In the genomic region with DNA sequence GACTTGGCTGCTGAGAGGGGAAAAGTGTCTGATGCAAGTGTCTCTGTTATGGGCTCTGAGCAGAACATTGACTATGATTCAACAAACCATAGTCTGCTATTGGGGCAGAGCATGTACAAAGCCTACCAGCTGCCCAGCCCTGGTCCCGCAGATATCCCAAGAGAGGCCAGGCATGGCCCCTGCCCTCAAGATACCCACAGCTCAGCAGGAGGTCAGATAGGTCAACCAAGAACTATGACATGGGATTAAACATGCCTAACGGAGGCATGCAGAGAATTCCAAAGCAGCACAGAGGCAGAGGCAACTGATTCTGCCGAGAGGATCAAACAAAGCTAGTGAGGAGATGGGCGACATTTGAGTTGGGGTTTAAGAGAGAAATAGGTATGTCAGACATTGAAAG, we compare ENCODE assay signal across 25 cellular contexts. TPM values are rescaled to one million over a fixed set of nuclear protein-coding genes. Genes with fewer than 3 reads are reported as not detected.
"Had no signal": no experiment of that assay in that cellular context is flagged by ENCODE, and none has a peak within 500 bp of the region (broad histone marks: within the 10 kb centered on the region; RNA-seq: fewer than 3 reads in every experiment).

No MANE protein-coding gene starts in this region.

- H3K27ac ChIP-seq: coronary artery, heart right ventricle, left ventricle myocardium inferior, lower lobe of right lung, neutrophil, right atrium auricular region, sigmoid colon, tibial artery, upper lobe of left lung, uterus had no signal

- H3K27ac Mint-ChIP-seq: memory B cell; nephron; stimulated activated naive CD8-positive, alpha-beta T cell treated with anti-CD3 and anti-CD28 coated beads, Interleukin-15, Interleukin-2, amounts not matched to agents 100 ng/mL and 50 ng/mL, for 24 hours had no signal

- H3K27me3 ChIP-seq: right atrium auricular region, sigmoid colon, tibial artery, upper lobe of left lung, uterus had no signal

- H3K27me3 Mint-ChIP-seq: stimulated activated naive CD8-positive, alpha-beta T cell treated with anti-CD3 and anti-CD28 coated beads, Interleukin-15, Interleukin-2, amounts not matched to agents 100 ng/mL and 50 ng/mL, for 24 hours had no signal

- H3K9me3 Mint-ChIP-seq: memory B cell; nephron; stimulated activated naive CD8-positive, alpha-beta T cell treated with anti-CD3 and anti-CD28 coated beads, Interleukin-15, Interleukin-2, amounts not matched to agents 100 ng/mL and 50 ng/mL, for 24 hours had no signal

- ATAC-seq: heart right ventricle had no signal

- H3K4me3 Mint-ChIP-seq: memory B cell; naive B cell; nephron; stimulated activated naive CD8-positive, alpha-beta T cell treated with anti-CD3 and anti-CD28 coated beads, Interleukin-15, Interleukin-2, amounts not matched to agents 100 ng/mL and 50 ng/mL, for 24 hours had no signal

- H3K4me3 ChIP-seq: coronary artery, heart right ventricle, left ventricle myocardium inferior, lower lobe of right lung, right atrium auricular region, sigmoid colon, tibial artery, upper lobe of left lung, uterus had no signal

- H3K36me3 ChIP-seq: heart right ventricle, left ventricle myocardium inferior, lower lobe of right lung, neutrophil, right atrium auricular region, sigmoid colon, tibial artery, upper lobe of left lung, uterus had no signal

- H3K4me1 ChIP-seq: heart right ventricle, left ventricle myocardium inferior, lower lobe of right lung, right atrium auricular region, sigmoid colon, tibial artery, upper lobe of left lung, uterus had no signal

- DNase-seq: effector CD4-positive, alpha-beta T cell; heart right ventricle; left ventricle myocardium inferior; lower lobe of right lung; midbrain; naive B cell; sigmoid colon; small intestine; stimulated activated CD4-positive, alpha-beta T cell treated with anti-CD3 and anti-CD28 coated beads, Interleukin-12 subunit alpha, Interleukin-12 subunit beta, amount 100 ng/mL, for 4 hours; stimulated activated CD4-positive, alpha-beta T cell treated with anti-CD3 and anti-CD28 coated beads, Interleukin-2, amount 100 ng/mL, for 48 hours; tibial artery; upper lobe of left lung; uterus had no signal

- H3K4me1 Mint-ChIP-seq: memory B cell, naive B cell, nephron had no signal

- H3K9me3 ChIP-seq: lower lobe of right lung, neutrophil, sigmoid colon, upper lobe of left lung, uterus had no signal

- H3K36me3 Mint-ChIP-seq: memory B cell, naive B cell had no signal

RNA-seq across cellular contexts. Expression of gene CPLX2, which starts 39.9 kb away (rescaled TPM):
- total RNA-seq: chondrocyte, dermis microvascular lymphatic vessel endothelial cell, glomerular endothelial cell, heart right ventricle, left ventricle myocardium inferior, osteocyte, pulmonary artery endothelial cell, right atrium auricular region had no signal
- polyA plus RNA-seq: keratinocyte had no signal
